In genomic region chr11:15884131-15884530, GRCh38 we compare ENCODE assay signal across 15 cellular contexts.
"Had no signal": no experiment of that assay in that cellular context is flagged by ENCODE, and none has a peak within 500 bp of the region (broad histone marks: within the 10 kb centered on the region; RNA-seq: fewer than 3 reads in every experiment).

No MANE protein-coding gene starts in this region.

- H3K4me3 ChIP-seq: coronary artery, esophagus squamous epithelium, lung, thoracic aorta had no signal

- H3K27ac ChIP-seq: neutrophil, thoracic aorta had no signal

- H3K27ac Mint-ChIP-seq: activated CD4-positive, alpha-beta memory T cell treated with anti-CD3 and anti-CD28 coated beads, Interleukin-2, amount 10 ng/mL, durations not matched to agents 7 days and 5 days; immature natural killer cell; naive B cell; WTC11 had no signal

- ATAC-seq: activated T-cell treated with anti-CD3 and anti-CD28 coated beads, Interleukin-2, amount 50 U/mL, for 4 hours; stimulated activated naive CD8-positive, alpha-beta T cell treated with anti-CD3 and anti-CD28 coated beads, Interleukin-15, Interleukin-2, amounts not matched to agents 100 U/mL and 50 U/mL, for 24 hours; WTC11 had no signal

- H3K9me3 Mint-ChIP-seq: activated CD4-positive, alpha-beta memory T cell treated with anti-CD3 and anti-CD28 coated beads, Interleukin-2, amount 10 ng/mL, durations not matched to agents 7 days and 5 days; activated T-cell treated with anti-CD3 and anti-CD28 coated beads, Interleukin-2, amount 50 U/mL, for 4 hours had no signal

- H3K36me3 ChIP-seq: esophagus squamous epithelium, neutrophil, thoracic aorta had no signal

- DNase-seq: activated CD4-positive, alpha-beta memory T cell treated with anti-CD3 and anti-CD28 coated beads, Interleukin-2, amount 10 ng/mL, durations not matched to agents 7 days and 5 days; activated CD4-positive, alpha-beta T cell treated with anti-CD3 and anti-CD28 coated beads for 4 hours; activated effector memory CD4-positive, alpha-beta T cell treated with Interleukin-2 at 50 U/mL for 16 hours; activated naive CD4-positive, alpha-beta T cell treated with anti-CD3 and anti-CD28 coated beads, Interleukin-2, amount 50 U/mL, for 16 hours; activated T-cell treated with anti-CD3 and anti-CD28 coated beads, Interleukin-2, amount 50 U/mL, for 4 hours; central memory CD4-positive, alpha-beta T cell; esophagus squamous epithelium; immature natural killer cell; naive B cell; stimulated activated naive CD8-positive, alpha-beta T cell treated with anti-CD3 and anti-CD28 coated beads, Interleukin-15, Interleukin-2, amounts not matched to agents 100 U/mL and 50 U/mL, for 24 hours had no signal

- H3K4me3 Mint-ChIP-seq: activated CD4-positive, alpha-beta memory T cell treated with anti-CD3 and anti-CD28 coated beads, Interleukin-2, amount 10 ng/mL, durations not matched to agents 7 days and 5 days; activated T-cell treated with anti-CD3 and anti-CD28 coated beads, Interleukin-2, amount 50 U/mL, for 4 hours; immature natural killer cell; naive B cell; WTC11 had no signal

- H3K4me1 Mint-ChIP-seq: activated CD4-positive, alpha-beta memory T cell treated with anti-CD3 and anti-CD28 coated beads, Interleukin-2, amount 10 ng/mL, durations not matched to agents 7 days and 5 days; immature natural killer cell; naive B cell; WTC11 had no signal

- H3K36me3 Mint-ChIP-seq: immature natural killer cell, naive B cell, WTC11 had no signal

- H3K9me3 ChIP-seq: esophagus squamous epithelium, neutrophil, thoracic aorta had no signal

- H3K27me3 Mint-ChIP-seq: activated CD4-positive, alpha-beta memory T cell treated with anti-CD3 and anti-CD28 coated beads, Interleukin-2, amount 10 ng/mL, durations not matched to agents 7 days and 5 days had no signal

- H3K27me3 ChIP-seq: esophagus squamous epithelium had no signal
